ENCODE assay signal across 1 cellular context in genomic region chr1:40057310-40058030, GRCh38.
TF ChIP-seq lines count a peak whose summit lies in the region.

No MANE protein-coding gene starts in this region.

TF ChIP-seq in GM12878, 131 proteins besides CTCF, POLR2A, EP300 and RAD21 (continued from another document):
- no peak for TF ChIP-seq MYC (IDR thresholded peaks at IDR 0.05; ENCODE audit: insufficient read depth, insufficient read length, insufficient replicate concordance, low read length, severe bottlenecking)
- TF ChIP-seq ELK1 (IDR thresholded peaks at IDR 0.05; ENCODE audit: low read depth, low read length): no peak
- no peak for TF ChIP-seq PAX5 (IDR thresholded peaks at IDR 0.05; ENCODE audit: borderline replicate concordance, low read depth, low read length)
- no peak for TF ChIP-seq EED (IDR thresholded peaks at IDR 0.05; ENCODE audit: low read depth)
- TF ChIP-seq, protein P1, sequence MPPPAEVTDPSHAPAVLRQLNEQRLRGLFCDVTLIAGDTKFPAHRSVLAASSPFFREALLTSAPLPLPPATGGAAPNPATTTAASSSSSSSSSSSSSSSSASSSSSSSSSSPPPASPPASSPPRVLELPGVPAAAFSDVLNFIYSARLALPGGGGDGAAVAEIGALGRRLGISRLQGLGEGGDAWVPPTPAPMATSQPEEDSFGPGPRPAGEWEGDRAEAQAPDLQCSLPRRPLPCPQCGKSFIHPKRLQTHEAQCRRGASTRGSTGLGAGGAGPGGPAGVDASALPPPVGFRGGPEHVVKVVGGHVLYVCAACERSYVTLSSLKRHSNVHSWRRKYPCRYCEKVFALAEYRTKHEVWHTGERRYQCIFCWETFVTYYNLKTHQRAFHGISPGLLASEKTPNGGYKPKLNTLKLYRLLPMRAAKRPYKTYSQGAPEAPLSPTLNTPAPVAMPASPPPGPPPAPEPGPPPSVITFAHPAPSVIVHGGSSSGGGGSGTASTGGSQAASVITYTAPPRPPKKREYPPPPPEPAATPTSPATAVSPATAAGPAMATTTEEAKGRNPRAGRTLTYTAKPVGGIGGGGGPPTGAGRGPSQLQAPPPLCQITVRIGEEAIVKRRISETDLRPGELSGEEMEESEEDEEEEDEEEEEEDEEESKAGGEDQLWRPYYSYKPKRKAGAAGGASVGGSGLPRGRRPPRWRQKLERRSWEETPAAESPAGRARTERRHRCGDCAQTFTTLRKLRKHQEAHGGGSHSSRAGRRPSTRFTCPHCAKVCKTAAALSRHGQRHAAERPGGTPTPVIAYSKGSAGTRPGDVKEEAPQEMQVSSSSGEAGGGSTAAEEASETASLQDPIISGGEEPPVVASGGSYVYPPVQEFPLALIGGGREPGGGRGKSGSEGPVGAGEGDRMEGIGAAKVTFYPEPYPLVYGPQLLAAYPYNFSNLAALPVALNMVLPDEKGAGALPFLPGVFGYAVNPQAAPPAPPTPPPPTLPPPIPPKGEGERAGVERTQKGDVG (CRISPR knock-in tag; IDR thresholded peaks at IDR 0.05): no peak
- TF ChIP-seq HDAC2 (IDR thresholded peaks at IDR 0.05): no peak
- TF ChIP-seq MXI1 (IDR thresholded peaks at IDR 0.05; ENCODE audit: low read depth, low read length): no peak
- TF ChIP-seq ZNF274 (IDR thresholded peaks at IDR 0.05; ENCODE audit: insufficient read depth, insufficient read length): no peak
- no peak for TF ChIP-seq CBX5 (IDR thresholded peaks at IDR 0.05; ENCODE audit: low read depth)
- no peak for TF ChIP-seq KDM1A (IDR thresholded peaks at IDR 0.05; ENCODE audit: borderline replicate concordance)
